1 cellular context compared by ENCODE assay signal in the genomic region with DNA sequence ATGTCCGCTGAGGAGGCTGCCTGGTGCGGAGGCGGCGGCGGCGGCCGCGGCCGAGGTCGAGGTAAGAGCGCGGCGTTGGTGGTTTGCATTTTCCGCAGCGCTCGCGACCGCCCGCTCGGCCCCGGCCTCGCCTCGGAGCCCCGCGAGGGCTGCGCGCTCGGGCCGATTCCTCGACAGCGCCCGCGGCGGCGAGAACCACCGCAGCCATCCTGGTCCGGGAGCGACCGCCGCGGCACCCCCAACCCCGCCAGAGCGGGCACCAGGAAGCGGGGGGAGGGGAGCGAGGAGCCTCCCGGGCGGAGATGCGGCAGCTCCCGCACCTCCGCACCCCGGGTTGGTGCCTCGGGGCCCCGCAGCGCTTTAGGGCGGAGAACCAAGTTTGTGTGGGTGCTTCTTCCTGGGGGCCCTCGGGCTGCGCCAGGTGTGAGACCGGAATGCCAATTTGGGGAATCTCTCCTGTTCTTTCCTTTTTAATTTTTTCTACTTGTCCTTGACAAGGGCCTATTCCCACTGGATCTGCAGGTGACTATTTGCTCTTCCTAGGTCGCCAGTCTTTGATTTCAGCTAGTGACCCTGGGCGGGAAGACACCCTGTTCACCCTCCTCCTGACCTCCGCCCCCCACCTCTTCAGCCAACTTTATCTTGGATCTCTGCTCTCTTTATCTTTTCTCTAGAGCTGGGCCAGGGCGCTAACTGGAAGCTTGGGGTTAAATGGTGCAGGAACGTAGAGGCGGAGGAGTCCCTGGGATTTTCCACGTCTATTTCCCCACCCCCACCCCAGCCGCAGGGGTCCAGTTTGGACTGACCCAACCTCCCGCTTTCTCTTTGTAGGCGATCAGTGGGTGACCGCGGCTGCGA.
TF ChIP-seq lines count a peak whose summit lies in the region.

A gene with protein sequence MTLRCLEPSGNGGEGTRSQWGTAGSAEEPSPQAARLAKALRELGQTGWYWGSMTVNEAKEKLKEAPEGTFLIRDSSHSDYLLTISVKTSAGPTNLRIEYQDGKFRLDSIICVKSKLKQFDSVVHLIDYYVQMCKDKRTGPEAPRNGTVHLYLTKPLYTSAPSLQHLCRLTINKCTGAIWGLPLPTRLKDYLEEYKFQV (plus strand): TSS at position 822 of the 858 bp plus-strand sequence. CDS start 223 bp downstream, outside the sequence.

TF ChIP-seq in HEK293T, 16 proteins besides CTCF, POLR2A, EP300 and RAD21 (continued from another document):
- TF ChIP-seq, protein P1, sequence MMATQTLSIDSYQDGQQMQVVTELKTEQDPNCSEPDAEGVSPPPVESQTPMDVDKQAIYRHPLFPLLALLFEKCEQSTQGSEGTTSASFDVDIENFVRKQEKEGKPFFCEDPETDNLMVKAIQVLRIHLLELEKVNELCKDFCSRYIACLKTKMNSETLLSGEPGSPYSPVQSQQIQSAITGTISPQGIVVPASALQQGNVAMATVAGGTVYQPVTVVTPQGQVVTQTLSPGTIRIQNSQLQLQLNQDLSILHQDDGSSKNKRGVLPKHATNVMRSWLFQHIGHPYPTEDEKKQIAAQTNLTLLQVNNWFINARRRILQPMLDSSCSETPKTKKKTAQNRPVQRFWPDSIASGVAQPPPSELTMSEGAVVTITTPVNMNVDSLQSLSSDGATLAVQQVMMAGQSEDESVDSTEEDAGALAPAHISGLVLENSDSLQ (IDR thresholded peaks at IDR 0.05) = no peak
- TF ChIP-seq SUZ12 (IDR thresholded peaks at IDR 0.05) = no peak
- no peak for TF ChIP-seq BHLHE40 (IDR thresholded peaks at IDR 0.05; ENCODE audit: borderline replicate concordance)
- TF ChIP-seq ELF4 (IDR thresholded peaks at IDR 0.05) = no peak
- TF ChIP-seq FOXK2 (IDR thresholded peaks at IDR 0.05) = no peak
